ENCODE assay signal across 9 cellular contexts in the genomic region with DNA sequence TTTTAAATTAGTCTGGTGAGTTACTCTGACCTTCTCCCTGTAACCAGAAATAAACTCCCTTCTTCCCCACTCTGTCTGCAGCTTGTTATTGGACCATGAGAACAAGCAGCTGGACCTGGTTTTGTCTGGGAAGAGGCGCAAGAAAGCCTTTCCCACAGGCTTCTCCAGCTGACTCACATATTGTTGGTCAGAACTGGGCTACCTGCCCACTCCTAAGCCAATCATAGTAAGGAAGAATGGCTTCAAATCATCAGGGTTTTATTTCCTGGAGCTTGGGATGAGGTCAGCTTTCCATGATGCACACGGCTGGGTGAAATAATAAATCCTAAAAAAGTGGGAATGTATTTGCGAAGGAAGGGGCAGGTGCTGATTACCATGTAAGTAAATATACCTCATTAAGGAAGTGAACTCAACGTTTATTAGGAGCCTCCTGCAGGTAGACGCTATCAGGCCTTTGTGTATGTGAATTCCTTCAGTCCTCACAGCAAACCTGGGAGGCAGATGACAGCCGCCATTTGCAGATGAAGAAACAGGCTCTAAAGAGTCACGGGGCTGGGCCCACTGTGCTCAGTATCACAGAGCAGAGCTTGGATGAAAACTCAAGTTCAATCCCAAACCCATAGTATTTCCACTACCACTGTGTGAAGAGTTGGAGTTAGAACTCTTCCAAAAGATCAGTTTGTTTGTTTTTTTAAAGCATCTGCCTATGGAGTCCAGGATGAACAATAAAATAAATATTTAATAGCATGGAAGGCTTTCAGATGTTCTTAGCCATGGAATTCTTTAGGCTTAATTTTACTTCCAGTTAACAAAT. TPM values are rescaled to one million over a fixed set of nuclear protein-coding genes. Genes with fewer than 3 reads are reported as not detected.
A peak's percentile ranks its signal among the peaks of the same experiment; 100 is the strongest.
DNase-seq lines count a peak whose midpoint lies in the region; ATAC-seq, FAIRE-seq and TF ChIP-seq lines count a peak whose summit lies in the region.
"Had no signal": no experiment of that assay in that cellular context is flagged by ENCODE, and none has a peak within 500 bp of the region (broad histone marks: within the 10 kb centered on the region; RNA-seq: fewer than 3 reads in every experiment).

No MANE protein-coding gene starts in this region.

- no peak overlapping the region for H3K27ac ChIP-seq in K562 (ENCODE audit: extremely low read depth, low read depth, low read length)
- H3K27ac ChIP-seq: cardiac muscle cell had no signal

- H3K79me2 ChIP-seq in K562 (ENCODE audit: control insufficient read depth, insufficient read depth, low read length) = no peaks in the 10 kb centered on the region

- no peak overlapping the region for H3K4me2 ChIP-seq in K562 (ENCODE audit: insufficient read depth, low read length)

- H3K9me3 Mint-ChIP-seq in stimulated activated naive CD8-positive, alpha-beta T cell treated with anti-CD3 and anti-CD28 coated beads, Interleukin-15, amount 100 ng/mL, for 72 hours = no peaks in the 10 kb centered on the region

- H3K4me1 Mint-ChIP-seq in stimulated activated naive CD8-positive, alpha-beta T cell treated with anti-CD3 and anti-CD28 coated beads, Interleukin-15, amount 100 ng/mL, for 72 hours = peaks cover 11% of the 10 kb centered on the region

- peak; percentile 51 for DNase-seq in HK-2 (ENCODE audit: unreplicated experiment)
- DNase-seq in K562 (ENCODE audit: extremely low read depth in 1 of 4, low spot score in 3 of 4) = no peak
- peak; percentile 98 for DNase-seq in iris pigment epithelial cell (ENCODE audit: low read depth)
- DNase-seq in stromal cell of bone marrow (ENCODE audit: low read depth) = peak; percentile 100
- DNase-seq in stimulated activated naive CD8-positive, alpha-beta T cell treated with anti-CD3 and anti-CD28 coated beads, Interleukin-15, amount 100 ng/mL, for 72 hours = no peak
- no peak for DNase-seq in NCI-H510A treated with DMSO at 0.1 percent for 48 hours (lab: John Stamatoyannopoulos, UW)

- peaks cover 26 to 44% of the 10 kb centered on the region in 2 experiments; a peak in 4 of 5 replicates for H3K4me1 ChIP-seq in K562 (replicated peaks in 1 of 2; ENCODE audit: control insufficient read depth in 2 of 2, insufficient read depth in 2 of 2, low read length in 2 of 2)

- no peaks in the 10 kb centered on the region for H3K9me1 ChIP-seq in K562 (ENCODE audit: control insufficient read depth, insufficient read depth, low read length)

- peak overlapping the region; percentile 17; the same call in 1 of the 2 replicates for H2AFZ ChIP-seq in K562 (ENCODE audit: low read depth, low read length)

- TF ChIP-seq CTCF in K562 (IDR thresholded peaks at IDR 0.05 in 2 of 3, conservative IDR thresholded peaks at IDR 0.05 in 1 of 3; ENCODE audit: insufficient read depth in 2 of 3, low read depth in 1 of 3, low read length in 3 of 3) = no peak

- no peak for FAIRE-seq in K562 (lab: Jason Lieb, UNC)

- H3K27ac Mint-ChIP-seq in stimulated activated naive CD8-positive, alpha-beta T cell treated with anti-CD3 and anti-CD28 coated beads, Interleukin-15, amount 100 ng/mL, for 72 hours = no peak overlapping the region

- H3K4me3 ChIP-seq in K562 = no peak overlapping the region
- H3K4me3 ChIP-seq: cardiac muscle cell had no signal

- H3K27me3 Mint-ChIP-seq in stimulated activated naive CD8-positive, alpha-beta T cell treated with anti-CD3 and anti-CD28 coated beads, Interleukin-15, amount 100 ng/mL, for 72 hours = no peaks in the 10 kb centered on the region

- H4K20me1 ChIP-seq in K562 (replicated peaks; ENCODE audit: control insufficient read depth, insufficient read depth, low read length) = no peaks in the 10 kb centered on the region

- intact Hi-C loops in K562 (cut with micrococcal nuclease) = loop anchor here (5.0 kb wide), 1 partner anchor 68 kb away; no protein-coding TSS in a partner anchor

- H3K27me3 ChIP-seq in K562 (ENCODE audit: control insufficient read depth in 2 of 2, insufficient read depth in 2 of 2, low read length in 2 of 2) = no peaks in the 10 kb centered on the region
- H3K27me3 ChIP-seq: cardiac muscle cell had no signal

- WGBS in K562 (ENCODE audit: insufficient coverage, low coverage, missing lambda C conversion rate) = 60% methylated on average over 7 of the region's 7 CpGs

- TF ChIP-seq POLR2A in K562 (conservative IDR thresholded peaks at IDR 0.05) = no peak

- no peak for TF ChIP-seq EP300 in K562 (IDR thresholded peaks at IDR 0.05; ENCODE audit: low read length)

- CTCF ChIA-PET in K562 (lab: Yijun Ruan, JAX; ENCODE audit: low intra/inter-chr PET ratio) = interaction anchor here (0.7 kb wide), 1 partner anchor 17 kb away, joined by 4 read pairs; no protein-coding TSS in a partner anchor

- no peak overlapping the region; a peak in 1 of 4 replicates for H3K9ac ChIP-seq in K562 (ENCODE audit: insufficient read depth in 1 of 2, low read depth in 2 of 2, low read length in 2 of 2)

- H3K36me3 ChIP-seq in K562 (ENCODE audit: control insufficient read depth, insufficient read depth, low read length) = no peaks in the 10 kb centered on the region
- H3K36me3 ChIP-seq: cardiac muscle cell had no signal

- no peaks in the 10 kb centered on the region for H3K9me3 ChIP-seq in K562 (replicated peaks; ENCODE audit: control insufficient read depth, insufficient read depth, low read depth, low read length)

- no peak for ATAC-seq in K562
- no peak for ATAC-seq in HG02763 (IDR thresholded peaks at IDR 0.05; ENCODE audit: unreplicated experiment)
- ATAC-seq in stimulated activated naive CD8-positive, alpha-beta T cell treated with anti-CD3 and anti-CD28 coated beads, Interleukin-15, amount 100 ng/mL, for 72 hours = no peak
- ATAC-seq in GM19463 (IDR thresholded peaks at IDR 0.05; ENCODE audit: unreplicated experiment) = no peak

- TF ChIP-seq RAD21 in K562 (CRISPR knock-in tag; conservative IDR thresholded peaks at IDR 0.05 in 1 of 2, IDR thresholded peaks at IDR 0.05 in 1 of 2) = no peak

- no TSS peak for BruUV-seq in K562 (replicated peaks; lab: Mats Ljungman, UMichigan)

- POLR2A ChIA-PET in K562 (lab: Yijun Ruan, JAX) = interaction anchor here (0.9 to 1.0 kb wide), 2 partner anchors 9 to 10 kb away, joined by 3 to 4 read pairs; no protein-coding TSS in a partner anchor

- in situ Hi-C loops in K562 (cut with MboI) = loop anchor here (5.0 to 25.0 kb wide), 2 partner anchors 143 to 443 kb away; a partner anchor contains a TSS

- no peak overlapping the region for H3K4me3 Mint-ChIP-seq in stimulated activated naive CD8-positive, alpha-beta T cell treated with anti-CD3 and anti-CD28 coated beads, Interleukin-15, amount 100 ng/mL, for 72 hours

RNA-seq across cellular contexts. Expression of a gene that starts 32.7 kb away (rescaled TPM):
- 12.8 and 14.2 TPM in 2 replicates for total RNA-seq in K562 (2011; cell fraction: chromatin; rRNA removed; ENCODE audit: low replicate concordance)
- 16.7 and 17.9 TPM in 2 replicates for total RNA-seq in K562 (2011; cell fraction: nucleolus; rRNA removed)
- total RNA-seq in K562 (2011; cell fraction: nucleoplasm; rRNA removed) = 13.9 and 18.0 TPM in 2 replicates
- 9.8 and 10.1 TPM in 2 replicates for total RNA-seq in K562 (2014; rRNA removed)
- 4.0 and 4.5 TPM in 2 replicates for total RNA-seq in K562 (2014; rRNA removed; fragmentation: Illumina TruSeq; extraction: Trizol)
- total RNA-seq in K562 (2015; rRNA removed; fragmentation: Illumina TruSeq; extraction: Trizol) = 4.7 and 5.2 TPM in 2 replicates
- 9.4 and 11.7 TPM in 2 replicates for total RNA-seq in K562 (2021)
- polyA plus RNA-seq in K562 (2011; rRNA removed) = 8.0 and 18.3 TPM in 2 replicates
- polyA plus RNA-seq in K562 (2011; cell fraction: cytosol; rRNA removed) = 20.1 and 26.7 TPM in 2 replicates
- polyA plus RNA-seq in K562 (2011; cell fraction: nucleus; rRNA removed) = 12.0 and 12.3 TPM in 2 replicates
- 5.6 and 11.1 TPM in 2 replicates for polyA plus RNA-seq in K562 (2012)
- 10.6 and 11.2 TPM in 2 replicates for polyA plus RNA-seq in K562 (2014; fragmentation: Illumina TruSeq; extraction: Trizol)
- polyA plus RNA-seq in K562 (2014; fragmentation: Nextera tagmentation; extraction: Ambion mirVana) = 1 to 10 TPM; 1.2 to 2.0 TPM
- 8.7 and 9.9 TPM in 2 replicates for polyA plus RNA-seq in K562 (2014; rRNA removed)
- polyA minus RNA-seq in K562 (2011; rRNA and poly(A)+ RNA removed) = 4.5 and 4.7 TPM in 2 replicates
- 10.1 and 10.2 TPM in 2 replicates for polyA minus RNA-seq in K562 (2011; cell fraction: cytosol; rRNA and poly(A)+ RNA removed)
- polyA minus RNA-seq in K562 (2011; cell fraction: nucleus; rRNA and poly(A)+ RNA removed) = 2.9 and 3.1 TPM in 2 replicates

RNA-seq across cellular contexts. Expression of a gene that starts 54.6 kb away (rescaled TPM):
- 410 and 519 TPM in 2 replicates for total RNA-seq in K562 (2011; cell fraction: chromatin; rRNA removed; ENCODE audit: low replicate concordance)
- total RNA-seq in K562 (2011; cell fraction: nucleolus; rRNA removed) = 208 and 256 TPM in 2 replicates
- total RNA-seq in K562 (2011; cell fraction: nucleoplasm; rRNA removed) = 298 and 374 TPM in 2 replicates
- 80.6 and 87.9 TPM in 2 replicates for total RNA-seq in K562 (2014; rRNA removed)
- total RNA-seq in K562 (2014; rRNA removed; fragmentation: Illumina TruSeq; extraction: Trizol) = 77.7 and 77.8 TPM in 2 replicates
- total RNA-seq in K562 (2015; rRNA removed; fragmentation: Illumina TruSeq; extraction: Trizol) = 107 and 108 TPM in 2 replicates
- total RNA-seq in K562 (2021) = 93.5 and 95.1 TPM in 2 replicates
- polyA plus RNA-seq in K562 (2011; rRNA removed) = 85.6 and 89.2 TPM in 2 replicates
- 69.8 and 73.7 TPM in 2 replicates for polyA plus RNA-seq in K562 (2011; cell fraction: cytosol; rRNA removed)
- polyA plus RNA-seq in K562 (2011; cell fraction: nucleus; rRNA removed) = 239 and 245 TPM in 2 replicates
- polyA plus RNA-seq in K562 (2012) = 54.6 and 57.0 TPM in 2 replicates
- 66.3 and 70.1 TPM in 2 replicates for polyA plus RNA-seq in K562 (2014; fragmentation: Illumina TruSeq; extraction: Trizol)
- 10 to 100 TPM; 13.4 to 23.4 TPM for polyA plus RNA-seq in K562 (2014; fragmentation: Nextera tagmentation; extraction: Ambion mirVana)
- polyA plus RNA-seq in K562 (2014; rRNA removed) = 69.7 and 73.1 TPM in 2 replicates
- 138 and 191 TPM in 2 replicates for polyA minus RNA-seq in K562 (2011; rRNA and poly(A)+ RNA removed)
- polyA minus RNA-seq in K562 (2011; cell fraction: cytosol; rRNA and poly(A)+ RNA removed) = 70.7 and 86.7 TPM in 2 replicates
- polyA minus RNA-seq in K562 (2011; cell fraction: nucleus; rRNA and poly(A)+ RNA removed) = 79.0 and 120 TPM in 2 replicates

RNA-seq across cellular contexts. Expression of a gene that starts 54.9 kb away (rescaled TPM):
- total RNA-seq in K562 (2011; cell fraction: chromatin; rRNA removed; ENCODE audit: low replicate concordance) = 39.2 and 65.1 TPM in 2 replicates
- 44.0 and 45.9 TPM in 2 replicates for total RNA-seq in K562 (2011; cell fraction: nucleolus; rRNA removed)
- total RNA-seq in K562 (2011; cell fraction: nucleoplasm; rRNA removed) = 34.3 and 35.3 TPM in 2 replicates
- total RNA-seq in K562 (2014; rRNA removed) (14.6 and 17.8 TPM in 2 replicates), K562 (2014; rRNA removed; fragmentation: Illumina TruSeq; extraction: Trizol) (4.1 and 4.2 TPM in 2 replicates), K562 (2015; rRNA removed; fragmentation: Illumina TruSeq; extraction: Trizol) (9.0 and 9.5 TPM in 2 replicates), K562 (2021) (13.9 and 14.2 TPM in 2 replicates)
- polyA plus RNA-seq in K562 (2011; rRNA removed) (16.0 and 21.9 TPM in 2 replicates), K562 (2014; fragmentation: Illumina TruSeq; extraction: Trizol) (8.6 and 8.9 TPM in 2 replicates), K562 (2014; fragmentation: Nextera tagmentation; extraction: Ambion mirVana) (1 to 10 TPM; 1.5 to 2.2 TPM), K562 (2014; rRNA removed) (10.4 and 11.6 TPM in 2 replicates)
- 19.2 and 19.7 TPM in 2 replicates for polyA plus RNA-seq in K562 (2011; cell fraction: cytosol; rRNA removed)
- 62.2 and 65.6 TPM in 2 replicates for polyA plus RNA-seq in K562 (2011; cell fraction: nucleus; rRNA removed)
- 9.1 and 10.1 TPM in 2 replicates for polyA plus RNA-seq in K562 (2012)
- polyA minus RNA-seq in K562 (2011; rRNA and poly(A)+ RNA removed) = 13.3 and 18.5 TPM in 2 replicates
- 6.7 and 11.4 TPM in 2 replicates for polyA minus RNA-seq in K562 (2011; cell fraction: cytosol; rRNA and poly(A)+ RNA removed)
- polyA minus RNA-seq in K562 (2011; cell fraction: nucleus; rRNA and poly(A)+ RNA removed) = 19.4 and 22.5 TPM in 2 replicates

Comparison
In these comparisons a context has a peak if more than half of its experiments do, and no peak if none do; other contexts are left out.
1. DNase-seq: peak in HK-2 (single experiment), iris pigment epithelial cell (single experiment) and stromal cell of bone marrow (single experiment); none in K562 (0 of 4), stimulated activated naive CD8-positive, alpha-beta T cell treated with anti-CD3 and anti-CD28 coated beads, Interleukin-15, amount 100 ng/mL, for 72 hours (0 of 2) and NCI-H510A treated with DMSO at 0.1 percent for 48 hours (single experiment).